ENCODE assay signal across 29 cellular contexts in the genomic region with DNA sequence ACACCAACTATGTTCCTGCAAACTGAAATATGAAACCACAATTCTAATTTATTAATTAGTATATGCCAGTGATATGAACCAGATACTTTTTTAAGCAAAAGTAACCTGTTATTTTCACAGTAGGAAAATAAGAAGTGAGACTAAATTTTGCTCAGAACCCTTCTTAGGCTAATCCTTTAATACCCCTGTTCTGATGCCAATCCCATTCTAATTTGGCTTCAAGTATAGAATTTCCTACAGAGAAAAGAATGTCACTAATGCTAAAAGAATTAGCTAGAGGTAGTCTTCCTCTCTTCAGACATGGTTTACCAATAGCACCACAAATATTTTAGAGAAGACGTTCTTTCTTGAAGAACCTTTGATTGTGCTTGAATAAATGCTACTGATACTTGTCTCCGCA.
DNase-seq lines count a peak whose midpoint lies in the region; ATAC-seq and TF ChIP-seq lines count a peak whose summit lies in the region.
"Had no signal": no experiment of that assay in that cellular context is flagged by ENCODE, and none has a peak within 500 bp of the region (broad histone marks: within the 10 kb centered on the region; RNA-seq: fewer than 3 reads in every experiment).

No MANE protein-coding gene starts in this region.

- BruUV-seq in A673 (replicated peaks; lab: Mats Ljungman, UMichigan) (no TSS peak), PC-9 (replicated peaks; lab: Mats Ljungman, UMichigan) (no TSS peak)

- H3K4me3 ChIP-seq in A673 (ENCODE audit: low read depth, low read length, poor library complexity, severe bottlenecking) (no peak overlapping the region), retinal pigment epithelial cell (ENCODE audit: low read length) (no peak overlapping the region), PC-9 (no peak overlapping the region)
- H3K4me3 ChIP-seq: A549; BLaER1; BLaER1 treated with 17β-estradiol and CSF1 and Interleukin-3, amounts not matched to agents 10 nM and 100 nM had no signal

- DNase-seq in A673 (ENCODE audit: low spot score) (peak; percentile 60), retinal pigment epithelial cell (ENCODE audit: low read depth) (peak; percentile 51), PC-9 (no peak)
- DNase-seq: 8988T; ACHN; AML-193; BE2C; C1 segment of cervical spinal cord; Caco-2; Calu3; CD4-positive, alpha-beta memory T cell; CD4-positive, alpha-beta T cell; CD4-positive, CD25-positive, alpha-beta regulatory T cell; CD8-positive, alpha-beta memory T cell; CD8-positive, alpha-beta T cell; COR-L47; DMS 273 treated with DMSO at 0.1 percent for 48 hours; DMS153; DMS53; DMS79; DMS79 treated with DMSO at 0.1 percent for 48 hours; DND-41; EL had no signal

- H3K36me3 ChIP-seq in A673 (ENCODE audit: insufficient read depth, low read length, poor library complexity, severe bottlenecking) (no peaks in the 10 kb centered on the region), PC-9 (ENCODE audit: low read depth) (no peaks in the 10 kb centered on the region)
- H3K36me3 ChIP-seq: BE2C; BLaER1; BLaER1 treated with 17β-estradiol and CSF1 and Interleukin-3, amounts not matched to agents 10 nM and 100 nM had no signal

- peak overlapping the region; percentile 32 for H3K27ac ChIP-seq in A673 (ENCODE audit: low read depth, low read length, poor library complexity, severe bottlenecking)
- no peak overlapping the region for H3K27ac ChIP-seq in PC-9
- H3K27ac ChIP-seq: 22Rv1; A549; BLaER1; BLaER1 treated with 17β-estradiol and CSF1 and Interleukin-3, amounts not matched to agents 10 nM and 100 nM; C4-2B had no signal

- POLR2A ChIA-PET in A673 (lab: Charles Lee; ENCODE audit: low non-redundant PET) (interaction anchor here (0.6 kb wide), 1 partner anchor 356 kb away, joined by 3 read pairs; no protein-coding TSS in a partner anchor), PC-9 (lab: Charles Lee; ENCODE audit: unreplicated experiment) (no interaction called here)

- no peak overlapping the region for H2AFZ ChIP-seq in PC-9

- TF ChIP-seq CTCF in A673 (conservative IDR thresholded peaks at IDR 0.05; ENCODE audit: low read depth, low read length) = no peak
- TF ChIP-seq CTCF in retinal pigment epithelial cell (conservative IDR thresholded peaks at IDR 0.05; ENCODE audit: low read depth, low read length) = no peak
- no peak for TF ChIP-seq CTCF in PC-9 (conservative IDR thresholded peaks at IDR 0.05)

- intact Hi-C loops in A673 (cut with micrococcal nuclease; ENCODE audit: unreplicated experiment) (no loop called here), PC-9 (cut with micrococcal nuclease; ENCODE audit: unreplicated experiment) (no loop called here)

- no peak for ATAC-seq in GM19397 (IDR thresholded peaks at IDR 0.05; ENCODE audit: unreplicated experiment)
- ATAC-seq: A549; CD8-positive, alpha-beta T cell had no signal

- CTCF ChIA-PET in A673 (lab: Charles Lee) = no interaction called here
- CTCF ChIA-PET in PC-9 (lab: Charles Lee) = no interaction called here

- H3K9me2 ChIP-seq in PC-9 (ENCODE audit: insufficient read depth) = no peaks in the 10 kb centered on the region

- H3K27me3 ChIP-seq in A673 (replicated peaks; ENCODE audit: insufficient read depth, low read depth, low read length, poor library complexity) (no peaks in the 10 kb centered on the region), PC-9 (ENCODE audit: insufficient read depth, low read depth) (no peaks in the 10 kb centered on the region)
- H3K27me3 ChIP-seq: BE2C; BLaER1; BLaER1 treated with 17β-estradiol and CSF1 and Interleukin-3, amounts not matched to agents 10 nM and 100 nM had no signal

- no peak overlapping the region for H3K4me2 ChIP-seq in PC-9
- H3K4me2 ChIP-seq: A549; BLaER1; BLaER1 treated with 17β-estradiol and CSF1 and Interleukin-3, amounts not matched to agents 10 nM and 100 nM had no signal

- no peaks in the 10 kb centered on the region for H4K20me1 ChIP-seq in PC-9 (ENCODE audit: insufficient read depth)
- H4K20me1 ChIP-seq: BLaER1; BLaER1 treated with 17β-estradiol and CSF1 and Interleukin-3, amounts not matched to agents 10 nM and 100 nM had no signal

- no peaks in the 10 kb centered on the region for H3F3A ChIP-seq in PC-9 (ENCODE audit: insufficient read depth, low read depth)

- no peaks in the 10 kb centered on the region for H3K79me2 ChIP-seq in PC-9 (ENCODE audit: low read depth)

- H3K9me3 ChIP-seq in A673 (ENCODE audit: low read depth, low read length, poor library complexity, severe bottlenecking) (no peaks in the 10 kb centered on the region), PC-9 (ENCODE audit: insufficient read depth, low read depth) (no peaks in the 10 kb centered on the region)
- H3K9me3 ChIP-seq: A549, BE2C, BLaER1, Caco-2 had no signal

- H3K4me1 ChIP-seq in A673 (ENCODE audit: insufficient read depth, low read length, poor library complexity, severe bottlenecking) = peaks cover 17% of the 10 kb centered on the region
- H3K4me1 ChIP-seq in PC-9 (replicated peaks; ENCODE audit: insufficient read depth) = no peaks in the 10 kb centered on the region
- H3K4me1 ChIP-seq: A549; BE2C; BLaER1; BLaER1 treated with 17β-estradiol and CSF1 and Interleukin-3, amounts not matched to agents 10 nM and 100 nM; Caco-2 had no signal

Comparison
In these comparisons a context has a peak if more than half of its experiments do, and no peak if none do; other contexts are left out.
1. DNase-seq: peak in A673 (single experiment) and retinal pigment epithelial cell (single experiment); none in PC-9 (0 of 2).